ENCODE assay signal across 8 cellular contexts in genomic region chr20:32535953-32536823, GRCh38. TPM values are rescaled to one million over a fixed set of nuclear protein-coding genes. Genes with fewer than 3 reads are reported as not detected.
DNase-seq lines count a peak whose midpoint lies in the region; ATAC-seq and TF ChIP-seq lines count a peak whose summit lies in the region.

No MANE protein-coding gene starts in this region.

- DNase-seq in AG10803 (ENCODE audit: low read depth) (no peak), LoVo (ENCODE audit: low spot score) (peak; percentile 16), SJCRH30 (peak; percentile 70 to 72), heart left ventricle (peak; percentile 34 to 75 (median 52)), pons (ENCODE audit: low spot score) (peak; percentile 46)
- DNase-seq in activated naive CD4-positive, alpha-beta T cell treated with anti-CD3 and anti-CD28 coated beads, Interleukin-2, amount 10 ng/mL, durations not matched to agents 7 days and 5 days = peak; percentile 93

- H3K27me3 ChIP-seq in SJCRH30 (peaks cover 71% of the 10 kb centered on the region), heart left ventricle (no peaks in the 10 kb centered on the region)

- H3K4me1 Mint-ChIP-seq in activated naive CD4-positive, alpha-beta T cell treated with anti-CD3 and anti-CD28 coated beads, Interleukin-2, amount 10 ng/mL, durations not matched to agents 7 days and 5 days = peaks cover 85% of the 10 kb centered on the region

- peak overlapping the region; percentile 45 for H3K4me3 ChIP-seq in AG10803 (ENCODE audit: low read length)
- peak overlapping the region; percentile 38 for H3K4me3 ChIP-seq in SJCRH30
- H3K4me3 ChIP-seq in heart left ventricle = peak overlapping the region in 11 of 12 donors; percentile 18 to 69 (median 59)

- H3K9me3 Mint-ChIP-seq in activated naive CD4-positive, alpha-beta T cell treated with anti-CD3 and anti-CD28 coated beads, Interleukin-2, amount 10 ng/mL, durations not matched to agents 7 days and 5 days = no peaks in the 10 kb centered on the region

- intact Hi-C loops in heart left ventricle (cut with DNase I) = loop anchor here in 3 of 10 donors (5.0 to 10.0 kb wide), 2 partner anchors 46 to 49 kb away; partner anchors contain the start of gene NOL4L (in 2 of the 3)

- 0 to 6% (median 3%) methylated on average over 2 to 68 of the region's 68 CpGs for WGBS in heart left ventricle, 4 donors

- H3K27ac Mint-ChIP-seq in activated naive CD4-positive, alpha-beta T cell treated with anti-CD3 and anti-CD28 coated beads, Interleukin-2, amount 10 ng/mL, durations not matched to agents 7 days and 5 days = peak overlapping the region; percentile 99

- no peak overlapping the region for H3K27ac ChIP-seq in SJCRH30
- peak overlapping the region in 6 of 12 donors; percentile 15 to 89 (median 52) for H3K27ac ChIP-seq in heart left ventricle

- no peaks in the 10 kb centered on the region for H3K27me3 Mint-ChIP-seq in activated naive CD4-positive, alpha-beta T cell treated with anti-CD3 and anti-CD28 coated beads, Interleukin-2, amount 10 ng/mL, durations not matched to agents 7 days and 5 days

- CTCF ChIA-PET in activated naive CD4-positive, alpha-beta T cell treated with anti-CD3 and anti-CD28 coated beads, Interleukin-2, amount 10 ng/mL, durations not matched to agents 7 days and 5 days (lab: Charles Lee) = interaction anchor here (1.5 to 9.6 kb wide), 2 partner anchors 11 to 14 kb away, joined by 9 to 173 read pairs; no protein-coding TSS in a partner anchor

- TF ChIP-seq CTCF in AG10803 (conservative IDR thresholded peaks at IDR 0.05; ENCODE audit: low read length) = no peak
- TF ChIP-seq CTCF in heart left ventricle (IDR thresholded peaks at IDR 0.05) = no peak

- H3K4me1 ChIP-seq in SJCRH30 = peaks cover 3% of the 10 kb centered on the region
- H3K4me1 ChIP-seq in heart left ventricle = peaks cover 0 to 52% (median 11%) of the 10 kb centered on the region in 12 donors

- H3K9me3 ChIP-seq in SJCRH30 (replicated peaks) (no peaks in the 10 kb centered on the region), heart left ventricle (no peaks in the 10 kb centered on the region)

- H3K36me3 Mint-ChIP-seq in activated naive CD4-positive, alpha-beta T cell treated with anti-CD3 and anti-CD28 coated beads, Interleukin-2, amount 10 ng/mL, durations not matched to agents 7 days and 5 days = peaks cover 35% of the 10 kb centered on the region

- no peak for TF ChIP-seq POLR2A in heart left ventricle (IDR thresholded peaks at IDR 0.05)

- ATAC-seq in GM19324 (IDR thresholded peaks at IDR 0.05; ENCODE audit: low FRiP score, unreplicated experiment) (peak; percentile 44), heart left ventricle (peak; percentile 20 to 75 (median 60)), HG02970 (IDR thresholded peaks at IDR 0.05; ENCODE audit: low FRiP score, unreplicated experiment) (no peak)

- peak overlapping the region; percentile 81 for H3K4me3 Mint-ChIP-seq in activated naive CD4-positive, alpha-beta T cell treated with anti-CD3 and anti-CD28 coated beads, Interleukin-2, amount 10 ng/mL, durations not matched to agents 7 days and 5 days

- H3K36me3 ChIP-seq in SJCRH30 (no peaks in the 10 kb centered on the region), heart left ventricle (no peaks in the 10 kb centered on the region)

RNA-seq across cellular contexts. Expression of gene NOL4L, which starts 48.9 kb away (rescaled TPM):
- total RNA-seq in SJCRH30 (2014; rRNA removed; shearing (Covaris generic)) = 2.4 and 2.5 TPM in 2 replicates
- total RNA-seq in heart left ventricle = 10 to 100 TPM in 2 of 9 donors, 1 to 10 TPM in 7; 3.1 to 15.0 (median 6.7) TPM
- 1 to 10 TPM; 2.6 to 7.4 TPM for polyA plus RNA-seq in heart left ventricle
